In genomic region chr19:45692187-45693111, GRCh38 we compare ENCODE assay signal across 1 cellular context.
TF ChIP-seq lines count a peak whose summit lies in the region.

Gene QPCTL (plus strand): TSS chr19:45692666. CDS start chr19:45692704, 38 bp downstream.

TF ChIP-seq in HEK293, 187 proteins besides CTCF, POLR2A, EP300 and RAD21 (continued from another document):
- peak; percentile 91 for TF ChIP-seq HIC1 (tag by site-specific recombination; IDR thresholded peaks at IDR 0.05)
- TF ChIP-seq MZF1 (tag by site-specific recombination; IDR thresholded peaks at IDR 0.05; ENCODE audit: borderline replicate concordance) = no peak
- no peak for TF ChIP-seq ZBTB8A (tag by site-specific recombination; IDR thresholded peaks at IDR 0.05)
- TF ChIP-seq SP7 (tag by site-specific recombination; IDR thresholded peaks at IDR 0.05) = peak; percentile 43
- TF ChIP-seq ZNF600 (tag by site-specific recombination; IDR thresholded peaks at IDR 0.05) = peak; percentile 41
- peak; percentile 45 for TF ChIP-seq GLIS1 (tag by site-specific recombination; IDR thresholded peaks at IDR 0.05)
- no peak for TF ChIP-seq REST (tag by site-specific recombination; IDR thresholded peaks at IDR 0.05)
- TF ChIP-seq ZNF518A (tag by site-specific recombination; conservative IDR thresholded peaks at IDR 0.05; ENCODE audit: low read depth) = no peak
- TF ChIP-seq TSHZ1 (tag by site-specific recombination; IDR thresholded peaks at IDR 0.05; ENCODE audit: borderline replicate concordance) = no peak
- TF ChIP-seq INSM2 (tag by site-specific recombination; IDR thresholded peaks at IDR 0.05) = peak; percentile 48; the same call in 1 of the 2 replicates
- no peak for TF ChIP-seq ZNF776 (tag by site-specific recombination; IDR thresholded peaks at IDR 0.05; ENCODE audit: borderline replicate concordance)
- TF ChIP-seq ZBTB11 (tag by site-specific recombination; conservative IDR thresholded peaks at IDR 0.05; ENCODE audit: low read depth) = no peak
- TF ChIP-seq ZNF148 (tag by site-specific recombination; IDR thresholded peaks at IDR 0.05; ENCODE audit: borderline replicate concordance) = no peak
- peak; percentile 87 for TF ChIP-seq ZBTB10 (tag by site-specific recombination; IDR thresholded peaks at IDR 0.05)
- TF ChIP-seq ZNF76 (tag by site-specific recombination; IDR thresholded peaks at IDR 0.05; ENCODE audit: borderline replicate concordance, low read depth) = no peak
- peak; percentile 60; the same call in 1 of the 2 replicates for TF ChIP-seq ZNF449 (tag by site-specific recombination; IDR thresholded peaks at IDR 0.05)
- TF ChIP-seq ZNF558 (tag by site-specific recombination; IDR thresholded peaks at IDR 0.05) = no peak
- no peak for TF ChIP-seq KLF7 (tag by site-specific recombination; IDR thresholded peaks at IDR 0.05; ENCODE audit: borderline replicate concordance)
- no peak for TF ChIP-seq ZFP3 (tag by site-specific recombination; IDR thresholded peaks at IDR 0.05; ENCODE audit: low read depth)
